1 cellular context compared by ENCODE assay signal in genomic region chr7:143504215-143504936, GRCh38.
TF ChIP-seq lines count a peak whose summit lies in the region.

No MANE protein-coding gene starts in this region.

TF ChIP-seq in IMR-90, 13 proteins besides CTCF, POLR2A, EP300 and RAD21:
- TF ChIP-seq RCOR1 (IDR thresholded peaks at IDR 0.05; ENCODE audit: insufficient replicate concordance, low read length), result no peak
- no peak for TF ChIP-seq CEBPB (IDR thresholded peaks at IDR 0.05; ENCODE audit: low read depth, low read length)
- no peak for TF ChIP-seq SMC3 (IDR thresholded peaks at IDR 0.05; ENCODE audit: low read depth, low read length)
- TF ChIP-seq MXI1 (IDR thresholded peaks at IDR 0.05; ENCODE audit: borderline replicate concordance, low read depth, low read length), result no peak
- no peak for TF ChIP-seq RFX5 (IDR thresholded peaks at IDR 0.05; ENCODE audit: low read depth, low read length)
- no peak for TF ChIP-seq MAFK (IDR thresholded peaks at IDR 0.05; ENCODE audit: low read depth, low read length)
- no peak for TF ChIP-seq ELK1 (IDR thresholded peaks at IDR 0.05; ENCODE audit: borderline replicate concordance, low read depth, low read length)
- TF ChIP-seq CHD1 (IDR thresholded peaks at IDR 0.05; ENCODE audit: low read depth, low read length), result no peak
- no peak for TF ChIP-seq FOS (IDR thresholded peaks at IDR 0.05; ENCODE audit: low read depth, low read length)
